9 cellular contexts compared by ENCODE assay signal in the genomic region with DNA sequence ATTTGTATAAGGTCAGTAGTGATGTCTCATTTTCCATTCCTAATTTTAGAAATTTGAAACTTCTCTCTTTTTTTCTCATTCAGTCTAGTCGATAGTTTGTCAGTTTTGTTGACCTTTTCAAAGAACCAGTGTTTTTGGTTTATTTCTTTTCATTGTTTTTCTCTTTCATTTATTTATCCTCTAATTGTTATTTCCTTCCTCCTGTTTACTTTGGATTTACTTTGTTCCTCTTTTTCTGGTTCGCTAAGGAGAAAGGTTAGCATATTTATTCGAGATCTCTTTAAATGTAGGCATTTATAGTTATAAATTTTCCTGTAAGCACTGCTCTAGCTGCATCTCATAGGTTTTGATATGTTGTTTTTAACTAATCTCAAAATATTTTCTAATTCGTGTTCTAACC.
"Had no signal": no experiment of that assay in that cellular context is flagged by ENCODE, and none has a peak within 500 bp of the region (broad histone marks: within the 10 kb centered on the region; RNA-seq: fewer than 3 reads in every experiment).

No MANE protein-coding gene starts in this region.

- H3K27ac Mint-ChIP-seq: HFFc6 had no signal

- DNase-seq: GM23248, GOT3, H7, HFFc6, IMR-90, KBM-7 had no signal

- H3K4me3 ChIP-seq: GM23248, HAP-1 had no signal

- H3K9ac ChIP-seq: GM23248 had no signal

- H3K9me3 Mint-ChIP-seq: HFFc6 had no signal

- H3K4me3 Mint-ChIP-seq: HFFc6 had no signal

- ATAC-seq: HCT116 had no signal

- H3K9me3 ChIP-seq: HAP-1 had no signal

- H2AFZ ChIP-seq: GM23248 had no signal

- H3K27ac ChIP-seq: GM23248 had no signal

- FAIRE-seq: HTR-8/SVneo had no signal
